Comparison of ENCODE assay signal across 8 cellular contexts in the genomic region with DNA sequence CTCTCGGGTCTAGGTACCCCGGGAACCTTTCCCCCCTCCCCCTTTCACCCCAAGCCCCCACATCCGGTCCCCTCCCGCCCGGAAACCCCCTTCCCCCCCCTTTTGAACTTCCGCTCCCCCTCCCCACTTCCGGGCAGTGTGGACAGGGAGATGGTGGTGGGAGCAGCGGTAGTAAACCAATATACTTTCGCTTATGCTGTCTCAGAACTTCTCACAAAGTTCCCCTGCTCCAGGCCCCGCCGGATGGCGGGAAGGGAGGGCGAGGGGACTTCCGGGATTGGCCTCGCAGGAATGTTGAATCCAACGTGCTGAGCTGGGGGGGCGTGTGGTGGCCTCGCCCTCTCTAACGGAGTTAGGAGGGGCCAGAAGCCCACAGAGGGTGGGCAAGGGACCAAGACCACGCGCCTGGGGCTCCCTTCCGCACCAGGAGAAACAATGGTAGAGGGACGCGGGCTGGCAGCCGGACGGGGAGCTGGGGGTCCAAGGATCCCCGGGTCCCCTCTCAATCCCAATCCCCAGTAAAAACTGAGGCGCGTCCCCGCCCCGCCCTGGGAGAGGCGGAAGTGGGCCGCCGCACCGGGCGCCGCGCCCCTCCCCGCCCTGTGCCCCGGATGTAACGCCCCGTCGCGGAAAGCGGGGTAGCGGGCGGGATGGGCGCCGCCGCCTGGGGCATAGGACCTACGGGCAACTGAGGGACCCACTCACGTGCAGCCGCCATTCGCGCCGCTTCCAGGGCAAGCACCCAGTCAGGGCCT. TPM values are rescaled to one million over a fixed set of nuclear protein-coding genes. Genes with fewer than 3 reads are reported as not detected.
A peak's percentile ranks its signal among the peaks of the same experiment; 100 is the strongest.
DNase-seq lines count a peak whose midpoint lies in the region; ATAC-seq lines count a peak whose summit lies in the region.

No MANE protein-coding gene starts in this region.

- DNase-seq in DMS114 treated with DMSO at 0.1 percent for 48 hours (lab: John Stamatoyannopoulos, UW; ENCODE audit: unreplicated experiment) (peak; percentile 33), SK-MEL-5 (ENCODE audit: low read depth, low spot score) (peak; percentile 62), germinal center (ENCODE audit: low spot score) (peak; percentile 75), trophoblast cell (peak; percentile 44 to 60), NCI-H187 treated with DMSO at 0.1 percent for 48 hours (lab: John Stamatoyannopoulos, UW) (no peak), midbrain (lab: John Stamatoyannopoulos, UW) (no peak)
- DNase-seq in activated naive CD4-positive, alpha-beta T cell treated with anti-CD3 and anti-CD28 coated beads, Interleukin-2, amount 50 U/mL, for 16 hours: peak; percentile 72

- H3K27me3 ChIP-seq in trophoblast cell (ENCODE audit: insufficient read depth, low read length): no peaks in the 10 kb centered on the region

- peak overlapping the region; percentile 47 for H2AFZ ChIP-seq in trophoblast cell (ENCODE audit: insufficient read depth, low read length, poor library complexity)

- H3K9me3 ChIP-seq in trophoblast cell (ENCODE audit: insufficient read depth, low read depth, low read length): peaks cover 1% of the 10 kb centered on the region

- peak overlapping the region; percentile 93 for H3K4me2 ChIP-seq in trophoblast cell (ENCODE audit: low read length)

- peaks cover 30% of the 10 kb centered on the region for H3K79me1 ChIP-seq in trophoblast cell (ENCODE audit: low read length)

- peaks cover 31 to 42% of the 10 kb centered on the region in 2 experiments for H3K36me3 ChIP-seq in trophoblast cell (ENCODE audit: control insufficient read depth in 1 of 2, insufficient read depth in 2 of 2, low read length in 2 of 2)

- H3K18ac ChIP-seq in trophoblast cell (ENCODE audit: low read length): peak overlapping the region; percentile 96

- H3K79me2 ChIP-seq in trophoblast cell (ENCODE audit: control insufficient read depth, insufficient read depth, low read length, poor library complexity): peaks cover 26% of the 10 kb centered on the region

- H3K14ac ChIP-seq in trophoblast cell (ENCODE audit: low read length): peak overlapping the region; percentile 95

- peak overlapping the region; percentile 100 for H3K4me3 ChIP-seq in trophoblast cell (ENCODE audit: low read depth, low read length)

- H3K4me1 ChIP-seq in trophoblast cell (ENCODE audit: control insufficient read depth in 1 of 2, insufficient read depth in 2 of 2, low read length in 2 of 2): peaks cover 28 to 38% of the 10 kb centered on the region in 2 experiments

- no CpG with 5 or more reads among the region's 56 CpGs for WGBS in trophoblast cell (ENCODE audit: extremely low coverage, insufficient coverage, insufficient read length)

- H3K4ac ChIP-seq in trophoblast cell (ENCODE audit: low read depth, low read length): peak overlapping the region; percentile 96

- H3K27ac ChIP-seq in trophoblast cell (ENCODE audit: low read depth, low read length): peak overlapping the region; percentile 100

- peak; percentile 8 for ATAC-seq in HG02970 (IDR thresholded peaks at IDR 0.05; ENCODE audit: low FRiP score, unreplicated experiment)

- no peak overlapping the region for H2BK12ac ChIP-seq in trophoblast cell (ENCODE audit: low read length)

- peak overlapping the region; percentile 96 for H2BK120ac ChIP-seq in trophoblast cell (ENCODE audit: insufficient read depth, low read length, poor library complexity)

- H4K91ac ChIP-seq in trophoblast cell (ENCODE audit: low read depth, low read length): peak overlapping the region; percentile 95

- in situ Hi-C loops in SK-MEL-5 (cut with HindIII; ENCODE audit: low pct_unique_long_range_greater_than_20kb, low sequenced_read_pairs): no loop called here

- H3K23ac ChIP-seq in trophoblast cell (ENCODE audit: low read length): no peak overlapping the region

- peak overlapping the region; percentile 97 for H2BK5ac ChIP-seq in trophoblast cell (ENCODE audit: low read depth, low read length, poor library complexity)

- H4K8ac ChIP-seq in trophoblast cell (ENCODE audit: low read depth, low read length): peak overlapping the region; percentile 88

- peak overlapping the region; percentile 97 for H4K12ac ChIP-seq in trophoblast cell (ENCODE audit: low read depth, low read length)

- H2AK5ac ChIP-seq in trophoblast cell (ENCODE audit: low read length): peak overlapping the region; percentile 99

- peak overlapping the region; percentile 98 for H3K9ac ChIP-seq in trophoblast cell (ENCODE audit: low read length)

RNA-seq across cellular contexts. Expression of a gene that starts 0.7 kb away (rescaled TPM):
- 714 and 787 TPM in 2 replicates for total RNA-seq in SK-MEL-5 (2014; rRNA removed; shearing (Covaris generic))
- polyA plus RNA-seq in SK-MEL-5 (2015; cell fraction: cytosol; rRNA removed): 1,452 and 1,839 TPM in 2 replicates
- polyA plus RNA-seq in SK-MEL-5 (2015; cell fraction: nucleus; rRNA removed): 277 and 295 TPM in 2 replicates
- 1,571 and 1,587 TPM in 2 replicates for polyA plus RNA-seq in trophoblast cell (2013)

RNA-seq across cellular contexts. Expression of a gene that starts 3.3 kb away (rescaled TPM):
- 3.6 and 4.3 TPM in 2 replicates for total RNA-seq in SK-MEL-5 (2014; rRNA removed; shearing (Covaris generic))
- 4.0 and 6.6 TPM in 2 replicates for polyA plus RNA-seq in SK-MEL-5 (2015; cell fraction: cytosol; rRNA removed)
- 99.7 and 106 TPM in 2 replicates for polyA plus RNA-seq in SK-MEL-5 (2015; cell fraction: nucleus; rRNA removed)
- 5.6 and 5.8 TPM in 2 replicates for polyA plus RNA-seq in trophoblast cell (2013)

RNA-seq across cellular contexts. Expression of a gene that starts 7.5 kb away (rescaled TPM):
- total RNA-seq in SK-MEL-5 (2014; rRNA removed; shearing (Covaris generic)): 30.6 and 38.3 TPM in 2 replicates
- polyA plus RNA-seq in SK-MEL-5 (2015; cell fraction: cytosol; rRNA removed): 113 and 132 TPM in 2 replicates
- 72.5 and 97.8 TPM in 2 replicates for polyA plus RNA-seq in SK-MEL-5 (2015; cell fraction: nucleus; rRNA removed)
- 113 and 122 TPM in 2 replicates for polyA plus RNA-seq in trophoblast cell (2013)

RNA-seq across cellular contexts. Expression of a gene that starts 7.7 kb away (rescaled TPM):
- 115 and 129 TPM in 2 replicates for total RNA-seq in SK-MEL-5 (2014; rRNA removed; shearing (Covaris generic))
- 131 and 165 TPM in 2 replicates for polyA plus RNA-seq in SK-MEL-5 (2015; cell fraction: cytosol; rRNA removed)
- polyA plus RNA-seq in SK-MEL-5 (2015; cell fraction: nucleus; rRNA removed): 63.2 and 67.9 TPM in 2 replicates
- 36.6 and 37.7 TPM in 2 replicates for polyA plus RNA-seq in trophoblast cell (2013)

RNA-seq across cellular contexts. Expression of a gene that starts 15.5 kb away (rescaled TPM):
- total RNA-seq in SK-MEL-5 (2014; rRNA removed; shearing (Covaris generic)): not detected in 2 replicates
- polyA plus RNA-seq in SK-MEL-5 (2015; cell fraction: cytosol; rRNA removed): not detected in 2 replicates
- not detected in 2 replicates for polyA plus RNA-seq in SK-MEL-5 (2015; cell fraction: nucleus; rRNA removed)
- polyA plus RNA-seq in trophoblast cell (2013): 0.05 and 0.14 TPM in 2 replicates

Comparison
In these comparisons a context has a peak if more than half of its experiments do, and no peak if none do; other contexts are left out.
1. DNase-seq: peak in DMS114 treated with DMSO at 0.1 percent for 48 hours (single experiment), SK-MEL-5 (single experiment), activated naive CD4-positive, alpha-beta T cell treated with anti-CD3 and anti-CD28 coated beads, Interleukin-2, amount 50 U/mL, for 16 hours (single experiment), germinal center (single experiment) and trophoblast cell (2 of 2); none in NCI-H187 treated with DMSO at 0.1 percent for 48 hours (single experiment) and midbrain (single experiment).